18 cellular contexts compared by ENCODE assay signal in genomic region chr12:78385541-78385940, GRCh38.
A peak's percentile ranks its signal among the peaks of the same experiment; 100 is the strongest.
DNase-seq lines count a peak whose midpoint lies in the region; ATAC-seq, FAIRE-seq and TF ChIP-seq lines count a peak whose summit lies in the region.
"Had no signal": no experiment of that assay in that cellular context is flagged by ENCODE, and none has a peak within 500 bp of the region (broad histone marks: within the 10 kb centered on the region; RNA-seq: fewer than 3 reads in every experiment).

No MANE protein-coding gene starts in this region.

- no peak overlapping the region for H3K4me3 Mint-ChIP-seq in H9
- no peak overlapping the region for H3K4me3 Mint-ChIP-seq in activated naive CD4-positive, alpha-beta T cell treated with anti-CD3 and anti-CD28 coated beads for 36 hours
- H3K4me3 Mint-ChIP-seq: CD4-positive, CD25-positive, alpha-beta regulatory T cell had no signal

- H2AFZ ChIP-seq in IMR-90 (replicated peaks; ENCODE audit: low read length, poor library complexity) (no peak overlapping the region), H9 (ENCODE audit: low read length) (no peak overlapping the region)

- peaks cover 0 to 2% of the 10 kb centered on the region in 2 experiments; a peak in 2 of 5 replicates for H3K9me3 Mint-ChIP-seq in H9
- peaks cover 12% of the 10 kb centered on the region for H3K9me3 Mint-ChIP-seq in activated naive CD4-positive, alpha-beta T cell treated with anti-CD3 and anti-CD28 coated beads for 36 hours

- H3K9ac ChIP-seq in IMR-90 (ENCODE audit: low read depth, low read length) (no peak overlapping the region), H9 (ENCODE audit: extremely low read depth, insufficient read length, low read length) (no peak overlapping the region)

- H3K9me1 ChIP-seq in IMR-90 (ENCODE audit: insufficient read depth, low read length): no peaks in the 10 kb centered on the region

- dilution Hi-C loops in IMR-90 (cut with HindIII; ENCODE audit: low sequenced_read_pairs, unreplicated experiment): no loop called here

- H2BK20ac ChIP-seq in IMR-90 (ENCODE audit: low read depth, low read length) (no peak overlapping the region), H9 (ENCODE audit: low read depth, low read length, poor library complexity, severe bottlenecking) (no peak overlapping the region)

- H3K14ac ChIP-seq in IMR-90 (replicated peaks; ENCODE audit: low read depth, low read length) (no peak overlapping the region), H9 (ENCODE audit: insufficient read depth, low read length) (no peak overlapping the region)

- H3K4me1 ChIP-seq in IMR-90 (ENCODE audit: control insufficient read depth, insufficient read depth, low read length): no peaks in the 10 kb centered on the region
- no peaks in the 10 kb centered on the region for H3K4me1 ChIP-seq in H9 (ENCODE audit: insufficient read depth, low read length)

- no peak overlapping the region for H2BK5ac ChIP-seq in IMR-90 (ENCODE audit: low read depth, low read length, poor library complexity, severe bottlenecking)
- H2BK5ac ChIP-seq in H9 (ENCODE audit: insufficient read length, low read length): no peak overlapping the region

- H2AK5ac ChIP-seq in IMR-90 (ENCODE audit: low read depth, low read length) (no peak overlapping the region), H9 (ENCODE audit: insufficient read length, low read length) (no peak overlapping the region)

- no peak overlapping the region for H4K8ac ChIP-seq in IMR-90 (ENCODE audit: low read depth in 2 of 2, low read length in 2 of 2)
- H4K8ac ChIP-seq in H9 (replicated peaks; ENCODE audit: insufficient read length, low read depth, low read length): no peak overlapping the region

- H3K4me1 Mint-ChIP-seq in H9: peaks cover 5 to 9% of the 10 kb centered on the region in 2 experiments
- no peaks in the 10 kb centered on the region for H3K4me1 Mint-ChIP-seq in activated naive CD4-positive, alpha-beta T cell treated with anti-CD3 and anti-CD28 coated beads for 36 hours (ENCODE audit: low read depth)
- H3K4me1 Mint-ChIP-seq: CD4-positive, CD25-positive, alpha-beta regulatory T cell had no signal

- H3K36me3 ChIP-seq in IMR-90 (ENCODE audit: control insufficient read depth, insufficient read depth, low read length) (no peaks in the 10 kb centered on the region), bronchial epithelial cell (ENCODE audit: control insufficient read depth, insufficient read depth, low read length) (no peaks in the 10 kb centered on the region)

- no peaks in the 10 kb centered on the region for H3K79me1 ChIP-seq in IMR-90 (ENCODE audit: low read depth in 1 of 2, low read length in 2 of 2)
- no peaks in the 10 kb centered on the region for H3K79me1 ChIP-seq in H9 (ENCODE audit: insufficient read depth, low read depth, low read length, poor library complexity, severe bottlenecking)

- H3K27ac Mint-ChIP-seq in H9: no peak overlapping the region
- no peak overlapping the region for H3K27ac Mint-ChIP-seq in activated naive CD4-positive, alpha-beta T cell treated with anti-CD3 and anti-CD28 coated beads for 36 hours
- H3K27ac Mint-ChIP-seq: CD4-positive, CD25-positive, alpha-beta regulatory T cell had no signal

- POLR2A ChIA-PET in IMR-90 (lab: Charles Lee; ENCODE audit: unreplicated experiment): no interaction called here

- H4K20me1 ChIP-seq in IMR-90 (ENCODE audit: insufficient read depth, low read length): no peaks in the 10 kb centered on the region
- no peaks in the 10 kb centered on the region for H4K20me1 ChIP-seq in H9 (ENCODE audit: control insufficient read depth, insufficient read depth, insufficient read length)

- H3K9me3 ChIP-seq in IMR-90 (ENCODE audit: control insufficient read depth, insufficient read depth, low read length): no peaks in the 10 kb centered on the region
- H3K9me3 ChIP-seq in H9 (ENCODE audit: control insufficient read depth, low read depth, low read length): no peaks in the 10 kb centered on the region

- H4K91ac ChIP-seq in IMR-90 (ENCODE audit: insufficient read depth, low read depth, low read length): no peak overlapping the region
- H4K91ac ChIP-seq in H9 (ENCODE audit: insufficient read length, low read depth, low read length): no peak overlapping the region

- no peaks in the 10 kb centered on the region for H3K23me2 ChIP-seq in H9 (ENCODE audit: insufficient read length, low read depth, low read length, poor library complexity, severe bottlenecking)

- ATAC-seq in IMR-90 (ENCODE audit: low read depth) (no peak), HG02884 (IDR thresholded peaks at IDR 0.05; ENCODE audit: unreplicated experiment) (no peak), GM18868 (IDR thresholded peaks at IDR 0.05; ENCODE audit: unreplicated experiment) (no peak)
- ATAC-seq: HepG2 had no signal

- H3K18ac ChIP-seq in IMR-90 (ENCODE audit: low read depth, low read length): no peak overlapping the region
- no peak overlapping the region for H3K18ac ChIP-seq in H9 (ENCODE audit: insufficient read length, low read depth, low read length)

- H3K4me3 ChIP-seq in AG10803 (ENCODE audit: low read length): no peak overlapping the region
- no peak overlapping the region for H3K4me3 ChIP-seq in IMR-90 (ENCODE audit: insufficient read depth, low read depth, low read length)
- no peak overlapping the region for H3K4me3 ChIP-seq in bronchial epithelial cell (ENCODE audit: low read depth, low read length)

- TF ChIP-seq POLR2A in IMR-90 (IDR thresholded peaks at IDR 0.05; ENCODE audit: low read depth, low read length): no peak

- peak; percentile 23 for DNase-seq in AG10803 (ENCODE audit: low read depth)
- peak; percentile 16 for DNase-seq in IMR-90
- DNase-seq in bronchial epithelial cell (ENCODE audit: low read depth): peak; percentile 29
- peak; percentile 14 for DNase-seq in inferior parietal cortex (ENCODE audit: extremely low spot score)
- DNase-seq in H9: no peak
- no peak for DNase-seq in activated naive CD4-positive, alpha-beta T cell treated with anti-CD3 and anti-CD28 coated beads for 36 hours
- DNase-seq: Calu3; CD4-positive, CD25-positive, alpha-beta regulatory T cell; GDM1; NCI-H1105 treated with DMSO at 0.1 percent for 48 hours; NCI-H2029; NCI-H510A treated with DMSO at 0.1 percent for 48 hours had no signal

- H3K56ac ChIP-seq in IMR-90 (ENCODE audit: extremely low read depth, insufficient read depth, low read length) (no peak overlapping the region), H9 (ENCODE audit: insufficient read length, low read depth, low read length) (no peak overlapping the region)

- H3K27me3 Mint-ChIP-seq in H9 (ENCODE audit: low read depth): no peaks in the 10 kb centered on the region; the same call in 1 of the 2 replicates
- H3K27me3 Mint-ChIP-seq in activated naive CD4-positive, alpha-beta T cell treated with anti-CD3 and anti-CD28 coated beads for 36 hours (ENCODE audit: low read depth): no peaks in the 10 kb centered on the region
- H3K27me3 Mint-ChIP-seq: CD4-positive, CD25-positive, alpha-beta regulatory T cell had no signal

- no CpG with 5 or more reads among the region's 2 CpGs for WGBS in IMR-90 (ENCODE audit: extremely low coverage in 2 of 2, insufficient read length in 1 of 2), 2 experiments
- no CpG with 5 or more reads among the region's 2 CpGs for WGBS in H9 (ENCODE audit: extremely low coverage, insufficient read length, low lambda C conversion rate)

- H3K4me2 ChIP-seq in IMR-90 (ENCODE audit: low read depth, low read length) (no peak overlapping the region), H9 (ENCODE audit: insufficient read depth, insufficient read length, low read length) (no peak overlapping the region)

- H3K79me2 ChIP-seq in H9 (ENCODE audit: insufficient read depth, low read length): no peaks in the 10 kb centered on the region

- FAIRE-seq in bronchial epithelial cell (lab: Jason Lieb, UNC): no peak
- FAIRE-seq: A204.1, GM12892, H1, HepG2 had no signal

- CTCF ChIA-PET in IMR-90 (lab: Yijun Ruan, JAX): interaction anchor here (0.6 kb wide), 1 partner anchor 22 kb away, joined by 6 read pairs; no protein-coding TSS in a partner anchor
- CTCF ChIA-PET in activated naive CD4-positive, alpha-beta T cell treated with anti-CD3 and anti-CD28 coated beads for 36 hours (lab: Charles Lee): no interaction called here

- H3K27me3 ChIP-seq in IMR-90 (ENCODE audit: control insufficient read depth, insufficient read depth, low read length) (no peaks in the 10 kb centered on the region), bronchial epithelial cell (ENCODE audit: control insufficient read depth, insufficient read depth, low read length) (no peaks in the 10 kb centered on the region), H9 (ENCODE audit: insufficient read depth, low read length) (no peaks in the 10 kb centered on the region)

- H2BK15ac ChIP-seq in IMR-90 (ENCODE audit: low read depth, low read length): no peak overlapping the region
- no peak overlapping the region for H2BK15ac ChIP-seq in H9 (ENCODE audit: low read depth, low read length)

- intact Hi-C loops in IMR-90 (cut with micrococcal nuclease): no loop called here
- intact Hi-C loops in activated naive CD4-positive, alpha-beta T cell treated with anti-CD3 and anti-CD28 coated beads for 36 hours (cut with micrococcal nuclease): no loop called here

- in situ Hi-C loops in IMR-90 (cut with MboI; ENCODE audit: low sequenced_read_pairs): no loop called here

- H2AK9ac ChIP-seq in IMR-90 (replicated peaks; ENCODE audit: low read depth, low read length, poor library complexity): no peak overlapping the region

- H4K5ac ChIP-seq in IMR-90 (ENCODE audit: low read depth, low read length) (no peak overlapping the region), H9 (ENCODE audit: insufficient read length, low read depth, low read length) (no peak overlapping the region)

- H3K4ac ChIP-seq in IMR-90 (ENCODE audit: low read depth, low read length) (no peak overlapping the region), H9 (ENCODE audit: low read depth, low read length) (no peak overlapping the region)

- no peak overlapping the region for H3T11ph ChIP-seq in H9 (ENCODE audit: low read length)

- H2BK12ac ChIP-seq in H9 (ENCODE audit: insufficient read length, low read depth, low read length): no peak overlapping the region

- H3K23ac ChIP-seq in IMR-90 (ENCODE audit: low read depth, low read length) (no peak overlapping the region), H9 (ENCODE audit: insufficient read length, low read depth, low read length) (no peak overlapping the region)

- no TSS peak for BruUV-seq in IMR-90 (replicated peaks; lab: Mats Ljungman, UMichigan)

- no peak overlapping the region for H3K27ac ChIP-seq in IMR-90 (ENCODE audit: insufficient read depth, low read length)
- H3K27ac ChIP-seq in H9 (ENCODE audit: insufficient read length, low read depth, low read length): no peak overlapping the region

- H3K36me3 Mint-ChIP-seq in H9 (ENCODE audit: insufficient read depth in 1 of 3, low read depth in 3 of 3): no peaks in the 10 kb centered on the region; a peak in 1 of 7 replicates
- H3K36me3 Mint-ChIP-seq in activated naive CD4-positive, alpha-beta T cell treated with anti-CD3 and anti-CD28 coated beads for 36 hours (ENCODE audit: low read depth): no peaks in the 10 kb centered on the region
- H3K36me3 Mint-ChIP-seq: CD4-positive, CD25-positive, alpha-beta regulatory T cell had no signal

- no peak for TF ChIP-seq RAD21 in IMR-90 (IDR thresholded peaks at IDR 0.05; ENCODE audit: low read length)

- H2BK120ac ChIP-seq in IMR-90 (ENCODE audit: low read depth, low read length) (no peak overlapping the region), H9 (ENCODE audit: low read depth, low read length, poor library complexity, severe bottlenecking) (no peak overlapping the region)

- TF ChIP-seq CTCF in AG10803 (conservative IDR thresholded peaks at IDR 0.05; ENCODE audit: low read length) (no peak), IMR-90 (conservative IDR thresholded peaks at IDR 0.05; ENCODE audit: low read depth, low read length) (no peak), bronchial epithelial cell (IDR thresholded peaks at IDR 0.05; ENCODE audit: insufficient read depth, low read length, severe bottlenecking) (no peak), H9 (conservative IDR thresholded peaks at IDR 0.05) (no peak)

Comparison
In these comparisons a context has a peak if more than half of its experiments do, and no peak if none do; other contexts are left out.
1. DNase-seq: peak in AG10803 (single experiment), IMR-90 (single experiment), bronchial epithelial cell (single experiment) and inferior parietal cortex (single experiment); none in H9 (single experiment) and activated naive CD4-positive, alpha-beta T cell treated with anti-CD3 and anti-CD28 coated beads for 36 hours (single experiment).